ENCODE assay signal across 2 cellular contexts in genomic region chr16:67935096-67935401, GRCh38.
TF ChIP-seq lines count a peak whose summit lies in the region.

No MANE protein-coding gene starts in this region.

TF ChIP-seq in K562, 482 proteins besides CTCF, POLR2A, EP300 and RAD21 (continues in another document):
- TF ChIP-seq ZNF518B (CRISPR knock-in tag; IDR thresholded peaks at IDR 0.05) (no peak), GTF2A2 (tag; IDR thresholded peaks at IDR 0.05) (no peak), ZC3H11A (IDR thresholded peaks at IDR 0.05; ENCODE audit: low read depth, low read length) (no peak), SUPT5H (IDR thresholded peaks at IDR 0.05) (no peak), TCF15 (CRISPR knock-in tag; IDR thresholded peaks at IDR 0.05) (no peak), USF2 (CRISPR knock-in tag; IDR thresholded peaks at IDR 0.05) (no peak), ARID3A (IDR thresholded peaks at IDR 0.05; ENCODE audit: borderline replicate concordance, low read depth, low read length) (no peak), UBTF (IDR thresholded peaks at IDR 0.05; ENCODE audit: borderline replicate concordance in 1 of 2, low read depth in 2 of 2, low read length in 2 of 2) (0 out of 4 replicates have a peak, but pooled peaks of 1 of the 2 experiments have one; percentile 2), SREBF2 (CRISPR knock-in tag; IDR thresholded peaks at IDR 0.05) (no peak), SMAD1 (IDR thresholded peaks at IDR 0.05; ENCODE audit: low read depth, low read length, partially characterized antibody) (no peak), SAFB (IDR thresholded peaks at IDR 0.05; ENCODE audit: borderline replicate concordance, low read depth, low read length) (no peak), ZNF347 (CRISPR knock-in tag; IDR thresholded peaks at IDR 0.05; ENCODE audit: low read depth) (no peak), ZNF551 (CRISPR knock-in tag; IDR thresholded peaks at IDR 0.05) (no peak), CTCFL (IDR thresholded peaks at IDR 0.05; ENCODE audit: borderline replicate concordance, insufficient read depth, low read depth, low read length, poor library complexity, severe bottlenecking) (no peak), ZNF12 (CRISPR knock-in tag; IDR thresholded peaks at IDR 0.05) (no peak), DIDO1 (tag; IDR thresholded peaks at IDR 0.05; ENCODE audit: low read depth) (no peak), POLR2AphosphoS2 (IDR thresholded peaks at IDR 0.05; ENCODE audit: low read length) (0 out of 2 replicates have a peak, but pooled peaks have one; percentile 1)

TF ChIP-seq in GM12891, 5 proteins besides CTCF, POLR2A, EP300 and RAD21:
- TF ChIP-seq SPI1 (IDR thresholded peaks at IDR 0.05; ENCODE audit: low read depth, low read length) = no peak
- TF ChIP-seq POU2F2 (IDR thresholded peaks at IDR 0.05; ENCODE audit: low read depth, low read length) = no peak
- TF ChIP-seq POLR2AphosphoS5 (IDR thresholded peaks at IDR 0.05; ENCODE audit: low read depth, low read length) = no peak
- TF ChIP-seq TAF1 (IDR thresholded peaks at IDR 0.05; ENCODE audit: low read depth, low read length) = no peak
- no peak for TF ChIP-seq PAX5 (IDR thresholded peaks at IDR 0.05; ENCODE audit: insufficient read depth, low read length, severe bottlenecking)
